Comparison of ENCODE assay signal across 1 cellular context in the genomic region with DNA sequence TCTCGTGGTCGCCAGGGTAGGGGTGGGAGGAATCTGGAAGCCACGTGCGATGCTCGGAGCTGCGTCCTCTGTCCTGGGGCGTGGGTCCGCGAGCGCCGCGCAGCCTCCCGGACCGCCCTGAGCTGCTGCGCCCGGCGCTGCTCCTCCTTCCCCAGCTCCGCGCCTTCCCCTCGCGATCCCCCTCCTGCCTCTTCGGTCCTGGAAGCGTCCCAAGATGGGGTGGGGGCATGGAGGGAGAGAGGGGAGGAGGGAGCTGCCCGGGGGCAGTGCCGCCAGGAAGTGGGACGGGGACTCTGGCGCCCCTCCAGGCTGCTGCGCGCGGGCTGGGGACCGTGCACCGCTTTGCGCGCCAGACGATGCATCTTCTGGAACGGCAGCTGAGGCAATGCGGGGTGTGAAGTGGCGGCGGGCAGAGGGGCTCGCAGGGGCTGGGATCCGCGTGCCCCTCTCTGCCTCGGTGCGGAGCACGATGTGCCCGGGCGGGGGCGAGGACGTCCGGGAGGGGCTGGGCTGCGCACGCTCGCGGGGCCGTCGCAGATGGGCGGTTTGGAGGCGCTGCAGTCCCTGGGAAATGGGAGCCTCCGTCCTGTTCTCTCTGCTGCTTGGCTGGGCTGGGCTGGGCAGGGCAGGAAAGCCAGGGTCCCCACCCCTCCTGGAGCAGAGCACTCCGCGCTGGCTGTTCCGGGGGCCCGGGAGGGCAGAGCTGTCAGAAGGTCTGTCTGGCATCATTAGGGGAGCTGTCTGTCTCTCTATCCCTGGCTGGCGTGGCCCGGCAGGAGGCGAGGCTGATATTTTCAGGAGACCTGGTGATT.
A peak's percentile ranks its signal among the peaks of the same experiment; 100 is the strongest.
TF ChIP-seq lines count a peak whose summit lies in the region.

No MANE protein-coding gene starts in this region.

TF ChIP-seq in HepG2, 621 proteins besides CTCF, POLR2A, EP300 and RAD21 (continued from another document and continues in another):
- TF ChIP-seq ZHX2 (IDR thresholded peaks at IDR 0.05; ENCODE audit: low read depth) (no peak), ZHX2 (CRISPR knock-in tag; IDR thresholded peaks at IDR 0.05; ENCODE audit: borderline replicate concordance) (no peak), ISX (CRISPR knock-in tag; conservative IDR thresholded peaks at IDR 0.05) (no peak), ATF7 (IDR thresholded peaks at IDR 0.05) (no peak), ATF7 (CRISPR knock-in tag; IDR thresholded peaks at IDR 0.05) (no peak), SIX4 (CRISPR knock-in tag; IDR thresholded peaks at IDR 0.05) (no peak), KMT2B (CRISPR knock-in tag; IDR thresholded peaks at IDR 0.05) (no peak), MYC (CRISPR knock-in tag; IDR thresholded peaks at IDR 0.05; ENCODE audit: borderline replicate concordance) (0 out of 2 replicates have a peak, but pooled peaks have one; percentile 25), TAF15 (IDR thresholded peaks at IDR 0.05; ENCODE audit: low read depth, low read length, poor library complexity, severe bottlenecking) (no peak), ZNF781 (CRISPR knock-in tag; IDR thresholded peaks at IDR 0.05; ENCODE audit: borderline replicate concordance, not compliant biosample characterization) (no peak), MIER3 (CRISPR knock-in tag; IDR thresholded peaks at IDR 0.05; ENCODE audit: borderline replicate concordance) (no peak), MLX (CRISPR knock-in tag; IDR thresholded peaks at IDR 0.05) (no peak), ZNF660 (CRISPR knock-in tag; IDR thresholded peaks at IDR 0.05; ENCODE audit: borderline replicate concordance, low read depth) (no peak), MTF1 (CRISPR knock-in tag; IDR thresholded peaks at IDR 0.05) (no peak), RFX3 (CRISPR knock-in tag; IDR thresholded peaks at IDR 0.05) (no peak), ZNF24 (IDR thresholded peaks at IDR 0.05) (no peak), ZSCAN9 (CRISPR knock-in tag; IDR thresholded peaks at IDR 0.05; ENCODE audit: borderline replicate concordance) (no peak), ZNF343 (CRISPR knock-in tag; IDR thresholded peaks at IDR 0.05) (no peak), HIVEP1 (CRISPR knock-in tag; IDR thresholded peaks at IDR 0.05) (peak; percentile 19; the same call in 1 of the 2 replicates), FOXC1 (CRISPR knock-in tag; IDR thresholded peaks at IDR 0.05; ENCODE audit: borderline replicate concordance) (no peak), FOXP1 (IDR thresholded peaks at IDR 0.05) (no peak), FOXP1 (CRISPR knock-in tag; IDR thresholded peaks at IDR 0.05) (no peak), SIN3A (IDR thresholded peaks at IDR 0.05; ENCODE audit: borderline replicate concordance, low read depth, low read length) (no peak), TGIF2 (CRISPR knock-in tag; IDR thresholded peaks at IDR 0.05) (no peak), ATF1 (CRISPR knock-in tag; IDR thresholded peaks at IDR 0.05) (no peak), PRDM4 (CRISPR knock-in tag; IDR thresholded peaks at IDR 0.05; ENCODE audit: borderline replicate concordance) (no peak), SAP130 (CRISPR knock-in tag; IDR thresholded peaks at IDR 0.05; ENCODE audit: low read depth) (0 out of 2 replicates have a peak, but pooled peaks have one; percentile 13), KLF11 (CRISPR knock-in tag; IDR thresholded peaks at IDR 0.05) (no peak), GZF1 (CRISPR knock-in tag; IDR thresholded peaks at IDR 0.05) (no peak), NFKB2 (CRISPR knock-in tag; IDR thresholded peaks at IDR 0.05; ENCODE audit: borderline replicate concordance) (0 out of 2 replicates have a peak, but pooled peaks have one; percentile 25), MLLT10 (CRISPR knock-in tag; IDR thresholded peaks at IDR 0.05) (no peak), HNRNPK (IDR thresholded peaks at IDR 0.05; ENCODE audit: low read depth, low read length, poor library complexity, severe bottlenecking) (peak; percentile 92)
- TF ChIP-seq, protein P1, sequence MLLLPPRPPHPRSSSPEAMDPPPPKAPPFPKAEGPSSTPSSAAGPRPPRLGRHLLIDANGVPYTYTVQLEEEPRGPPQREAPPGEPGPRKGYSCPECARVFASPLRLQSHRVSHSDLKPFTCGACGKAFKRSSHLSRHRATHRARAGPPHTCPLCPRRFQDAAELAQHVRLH (CRISPR knock-in tag; IDR thresholded peaks at IDR 0.05; ENCODE audit: borderline replicate concordance, low read depth) = no peak
- TF ChIP-seq, protein P2, sequence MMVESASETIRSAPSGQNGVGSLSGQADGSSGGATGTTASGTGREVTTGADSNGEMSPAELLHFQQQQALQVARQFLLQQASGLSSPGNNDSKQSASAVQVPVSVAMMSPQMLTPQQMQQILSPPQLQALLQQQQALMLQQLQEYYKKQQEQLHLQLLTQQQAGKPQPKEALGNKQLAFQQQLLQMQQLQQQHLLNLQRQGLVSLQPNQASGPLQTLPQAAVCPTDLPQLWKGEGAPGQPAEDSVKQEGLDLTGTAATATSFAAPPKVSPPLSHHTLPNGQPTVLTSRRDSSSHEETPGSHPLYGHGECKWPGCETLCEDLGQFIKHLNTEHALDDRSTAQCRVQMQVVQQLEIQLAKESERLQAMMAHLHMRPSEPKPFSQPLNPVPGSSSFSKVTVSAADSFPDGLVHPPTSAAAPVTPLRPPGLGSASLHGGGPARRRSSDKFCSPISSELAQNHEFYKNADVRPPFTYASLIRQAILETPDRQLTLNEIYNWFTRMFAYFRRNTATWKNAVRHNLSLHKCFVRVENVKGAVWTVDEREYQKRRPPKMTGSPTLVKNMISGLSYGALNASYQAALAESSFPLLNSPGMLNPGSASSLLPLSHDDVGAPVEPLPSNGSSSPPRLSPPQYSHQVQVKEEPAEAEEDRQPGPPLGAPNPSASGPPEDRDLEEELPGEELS (CRISPR knock-in tag; IDR thresholded peaks at IDR 0.05) = 0 out of 2 replicates have a peak, but pooled peaks have one; percentile 12
- TF ChIP-seq, protein P3, sequence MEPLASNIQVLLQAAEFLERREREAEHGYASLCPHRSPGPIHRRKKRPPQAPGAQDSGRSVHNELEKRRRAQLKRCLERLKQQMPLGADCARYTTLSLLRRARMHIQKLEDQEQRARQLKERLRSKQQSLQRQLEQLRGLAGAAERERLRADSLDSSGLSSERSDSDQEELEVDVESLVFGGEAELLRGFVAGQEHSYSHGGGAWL (CRISPR knock-in tag; IDR thresholded peaks at IDR 0.05) = no peak
- TF ChIP-seq, protein P4, sequence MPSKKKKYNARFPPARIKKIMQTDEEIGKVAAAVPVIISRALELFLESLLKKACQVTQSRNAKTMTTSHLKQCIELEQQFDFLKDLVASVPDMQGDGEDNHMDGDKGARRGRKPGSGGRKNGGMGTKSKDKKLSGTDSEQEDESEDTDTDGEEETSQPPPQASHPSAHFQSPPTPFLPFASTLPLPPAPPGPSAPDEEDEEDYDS (CRISPR knock-in tag; IDR thresholded peaks at IDR 0.05) = no peak
- TF ChIP-seq, protein P5, sequence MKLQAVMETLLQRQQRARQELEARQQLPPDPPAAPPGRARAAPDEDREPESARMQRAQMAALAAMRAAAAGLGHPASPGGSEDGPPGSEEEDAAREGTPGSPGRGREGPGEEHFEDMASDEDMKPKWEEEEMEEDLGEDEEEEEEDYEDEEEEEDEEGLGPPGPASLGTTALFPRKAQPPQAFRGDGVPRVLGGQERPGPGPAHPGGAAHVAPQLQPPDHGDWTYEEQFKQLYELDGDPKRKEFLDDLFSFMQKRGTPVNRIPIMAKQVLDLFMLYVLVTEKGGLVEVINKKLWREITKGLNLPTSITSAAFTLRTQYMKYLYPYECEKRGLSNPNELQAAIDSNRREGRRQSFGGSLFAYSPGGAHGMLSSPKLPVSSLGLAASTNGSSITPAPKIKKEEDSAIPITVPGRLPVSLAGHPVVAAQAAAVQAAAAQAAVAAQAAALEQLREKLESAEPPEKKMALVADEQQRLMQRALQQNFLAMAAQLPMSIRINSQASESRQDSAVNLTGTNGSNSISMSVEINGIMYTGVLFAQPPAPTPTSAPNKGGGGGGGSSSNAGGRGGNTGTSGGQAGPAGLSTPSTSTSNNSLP (IDR thresholded peaks at IDR 0.05; ENCODE audit: low read depth, low read length) = no peak
- TF ChIP-seq, protein P6, sequence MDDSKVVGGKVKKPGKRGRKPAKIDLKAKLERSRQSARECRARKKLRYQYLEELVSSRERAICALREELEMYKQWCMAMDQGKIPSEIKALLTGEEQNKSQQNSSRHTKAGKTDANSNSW (CRISPR knock-in tag; IDR thresholded peaks at IDR 0.05; ENCODE audit: borderline replicate concordance) = no peak
- TF ChIP-seq, protein P7, sequence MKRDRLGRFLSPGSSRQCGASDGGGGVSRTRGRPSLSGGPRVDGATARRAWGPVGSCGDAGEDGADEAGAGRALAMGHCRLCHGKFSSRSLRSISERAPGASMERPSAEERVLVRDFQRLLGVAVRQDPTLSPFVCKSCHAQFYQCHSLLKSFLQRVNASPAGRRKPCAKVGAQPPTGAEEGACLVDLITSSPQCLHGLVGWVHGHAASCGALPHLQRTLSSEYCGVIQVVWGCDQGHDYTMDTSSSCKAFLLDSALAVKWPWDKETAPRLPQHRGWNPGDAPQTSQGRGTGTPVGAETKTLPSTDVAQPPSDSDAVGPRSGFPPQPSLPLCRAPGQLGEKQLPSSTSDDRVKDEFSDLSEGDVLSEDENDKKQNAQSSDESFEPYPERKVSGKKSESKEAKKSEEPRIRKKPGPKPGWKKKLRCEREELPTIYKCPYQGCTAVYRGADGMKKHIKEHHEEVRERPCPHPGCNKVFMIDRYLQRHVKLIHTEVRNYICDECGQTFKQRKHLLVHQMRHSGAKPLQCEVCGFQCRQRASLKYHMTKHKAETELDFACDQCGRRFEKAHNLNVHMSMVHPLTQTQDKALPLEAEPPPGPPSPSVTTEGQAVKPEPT (CRISPR knock-in tag; IDR thresholded peaks at IDR 0.05; ENCODE audit: low read depth) = no peak
